13 cellular contexts compared by ENCODE assay signal in the genomic region with DNA sequence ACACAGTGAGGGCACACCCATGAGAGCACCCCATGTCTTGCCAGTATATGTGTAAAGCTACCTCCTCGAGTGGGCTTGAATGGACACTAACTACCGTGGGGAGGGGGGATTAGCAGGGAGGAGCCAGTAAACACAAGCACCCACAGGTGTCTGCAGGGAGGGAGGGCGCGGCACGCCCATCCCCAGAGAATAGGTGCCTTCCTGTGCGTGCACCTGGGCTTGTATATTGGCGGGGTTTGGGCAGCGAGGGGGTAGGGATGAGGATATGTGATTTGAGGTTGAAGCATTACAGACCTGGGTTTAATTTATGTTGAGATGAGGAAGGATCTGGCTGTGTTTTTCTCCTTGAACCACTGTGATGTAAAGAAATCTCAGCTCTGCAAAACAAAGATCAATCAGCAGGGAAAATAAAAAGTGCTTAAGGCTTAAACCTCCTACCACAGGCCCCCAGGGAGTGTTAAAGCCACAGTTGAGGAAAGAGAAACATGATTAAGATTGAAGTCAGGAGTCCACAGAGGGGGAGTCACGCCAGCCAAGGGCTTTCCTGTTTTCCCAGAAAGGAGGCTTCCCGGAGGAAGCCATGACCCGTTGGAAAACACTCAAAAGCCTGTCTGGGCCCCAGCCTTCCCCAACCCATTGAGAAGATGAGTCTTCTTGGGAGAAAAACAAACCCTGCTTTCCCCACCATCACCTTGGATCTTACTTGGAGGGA.
A peak's percentile ranks its signal among the peaks of the same experiment; 100 is the strongest.
DNase-seq lines count a peak whose midpoint lies in the region; FAIRE-seq and TF ChIP-seq lines count a peak whose summit lies in the region.
"Had no signal": no experiment of that assay in that cellular context is flagged by ENCODE, and none has a peak within 500 bp of the region (broad histone marks: within the 10 kb centered on the region; RNA-seq: fewer than 3 reads in every experiment).

No MANE protein-coding gene starts in this region.

- H3K4me3 ChIP-seq in AG04449 (ENCODE audit: low read depth, low read length), result no peak overlapping the region
- H3K4me3 ChIP-seq in astrocyte (ENCODE audit: insufficient read depth, low read depth, low read length), result no peak overlapping the region
- H3K4me3 ChIP-seq in kidney (ENCODE audit: low read length in 2 of 2), result no peak overlapping the region
- H3K4me3 ChIP-seq in thyroid gland (replicated peaks in 1 of 3), result no peak overlapping the region
- H3K4me3 ChIP-seq: ascending aorta, K562, sigmoid colon, upper lobe of right lung had no signal

- FAIRE-seq in GM12891 (lab: Jason Lieb, UNC) (peak; percentile 40), astrocyte (lab: Jason Lieb, UNC) (no peak), kidney (lab: Jason Lieb, UNC) (no peak)
- FAIRE-seq: K562 had no signal

- peaks cover 19% of the 10 kb centered on the region for H3K4me1 ChIP-seq in astrocyte (ENCODE audit: insufficient read depth, low read length)
- no peaks in the 10 kb centered on the region for H3K4me1 ChIP-seq in kidney (ENCODE audit: control insufficient read depth in 1 of 2, insufficient read depth in 1 of 2, low read depth in 1 of 2, low read length in 2 of 2)
- H3K4me1 ChIP-seq in thyroid gland, result no peaks in the 10 kb centered on the region
- H3K4me1 ChIP-seq: ascending aorta, sigmoid colon, upper lobe of right lung had no signal

- DNase-seq in AG04449 (ENCODE audit: low read depth, low spot score), result peak; percentile 53
- DNase-seq in GM12891 (ENCODE audit: insufficient read length, low spot score), result no peak
- peak; percentile 72 for DNase-seq in astrocyte (ENCODE audit: low read depth)
- peak; percentile 4 for DNase-seq in glomerular endothelial cell (ENCODE audit: extremely low read depth, low read depth, low spot score)
- no peak for DNase-seq in NCI-H2081 treated with DMSO at 0.1 percent for 48 hours (lab: John Stamatoyannopoulos, UW)
- DNase-seq in NOMO-1 treated with DMSO at 0.1 percent for 48 hours (lab: John Stamatoyannopoulos, UW; ENCODE audit: unreplicated experiment), result no peak
- DNase-seq in kidney, result no peak
- no peak for DNase-seq in thyroid gland
- DNase-seq: HFFc6, sigmoid colon, upper lobe of right lung had no signal

- 20 to 28% methylated on average over 11 of the region's 11 CpGs for WGBS in thyroid gland, 2 donors

- H3K9ac ChIP-seq in astrocyte (ENCODE audit: low read length) (peak overlapping the region; percentile 23), kidney (ENCODE audit: low read length in 2 of 2) (no peak overlapping the region)

- CTCF ChIA-PET in AG04449 (lab: Yijun Ruan, JAX), result interaction anchor here (1.9 to 2.2 kb wide), 2 partner anchors 25 to 29 kb away, joined by 6 to 7 read pairs; no protein-coding TSS in a partner anchor

- peak overlapping the region; percentile 26 for H2AFZ ChIP-seq in astrocyte (ENCODE audit: low read depth, low read length)

- H3K36me3 ChIP-seq in astrocyte (ENCODE audit: insufficient read depth, low read length) (no peaks in the 10 kb centered on the region), kidney (ENCODE audit: control insufficient read depth in 1 of 2, insufficient read depth in 2 of 2, low read length in 2 of 2) (no peaks in the 10 kb centered on the region), thyroid gland (no peaks in the 10 kb centered on the region)
- H3K36me3 ChIP-seq: ascending aorta, sigmoid colon, upper lobe of right lung had no signal

- peaks cover 10% of the 10 kb centered on the region for H3K4me1 Mint-ChIP-seq in astrocyte (ENCODE audit: low read depth, unreplicated experiment)

- no peak overlapping the region for H3K4me3 Mint-ChIP-seq in astrocyte (ENCODE audit: unreplicated experiment)
- H3K4me3 Mint-ChIP-seq: HFFc6 had no signal

- peak overlapping the region; percentile 40 for H3K4me2 ChIP-seq in astrocyte (ENCODE audit: low read length)

- POLR2A ChIA-PET in AG04449 (lab: Yijun Ruan, JAX), result no interaction called here

- TF ChIP-seq CTCF in AG04449 (IDR thresholded peaks at IDR 0.05; ENCODE audit: insufficient read depth, low read length, missing control alignments) (no peak), astrocyte (IDR thresholded peaks at IDR 0.05; ENCODE audit: insufficient read depth, low read depth, low read length) (no peak), kidney (IDR thresholded peaks at IDR 0.05; ENCODE audit: borderline replicate concordance, extremely low read depth, insufficient read depth) (no peak), thyroid gland (IDR thresholded peaks at IDR 0.05) (no peak)

- no peaks in the 10 kb centered on the region for H3K9me3 Mint-ChIP-seq in astrocyte (ENCODE audit: unreplicated experiment)
- H3K9me3 Mint-ChIP-seq: HFFc6 had no signal

- peaks cover 46% of the 10 kb centered on the region for H3K27me3 Mint-ChIP-seq in astrocyte (ENCODE audit: low read depth, unreplicated experiment)

- no peaks in the 10 kb centered on the region for H3K79me2 ChIP-seq in astrocyte (ENCODE audit: insufficient read depth, low read length)

- no peaks in the 10 kb centered on the region for H3K36me3 Mint-ChIP-seq in astrocyte (ENCODE audit: low read depth, unreplicated experiment)

- H4K20me1 ChIP-seq in astrocyte (ENCODE audit: insufficient read depth, low read length), result no peaks in the 10 kb centered on the region

- H3K27ac Mint-ChIP-seq in astrocyte (ENCODE audit: unreplicated experiment), result no peak overlapping the region
- H3K27ac Mint-ChIP-seq: HFFc6 had no signal

- TF ChIP-seq POLR2A in GM12891 (IDR thresholded peaks at IDR 0.05; ENCODE audit: low read depth, low read length) (no peak), thyroid gland (IDR thresholded peaks at IDR 0.05) (no peak)

- intact Hi-C loops in kidney (cut with DNase I) (no loop called here), thyroid gland (cut with DNase I) (no loop called here)

- peaks cover 2% of the 10 kb centered on the region for H3K27me3 ChIP-seq in astrocyte (ENCODE audit: insufficient read depth, low read length)
- H3K27me3 ChIP-seq in thyroid gland, result no peaks in the 10 kb centered on the region
- H3K27me3 ChIP-seq: ascending aorta had no signal

- H3K9me3 ChIP-seq in astrocyte (ENCODE audit: insufficient read depth, low read depth, low read length) (no peaks in the 10 kb centered on the region), kidney (ENCODE audit: control insufficient read depth in 1 of 2, low read length in 2 of 2) (no peaks in the 10 kb centered on the region), thyroid gland (no peaks in the 10 kb centered on the region)
- H3K9me3 ChIP-seq: ascending aorta, sigmoid colon, upper lobe of right lung had no signal

- H3K27ac ChIP-seq in astrocyte (ENCODE audit: low read depth, low read length) (no peak overlapping the region), kidney (ENCODE audit: low read depth in 2 of 2, low read length in 2 of 2) (no peak overlapping the region), thyroid gland (no peak overlapping the region)
- H3K27ac ChIP-seq: ascending aorta, sigmoid colon, upper lobe of right lung had no signal

TF ChIP-seq in GM12891, 5 proteins besides CTCF, POLR2A, EP300 and RAD21:
- no peak for TF ChIP-seq POU2F2 (IDR thresholded peaks at IDR 0.05; ENCODE audit: low read depth, low read length)
- TF ChIP-seq TAF1 (IDR thresholded peaks at IDR 0.05; ENCODE audit: low read depth, low read length), result no peak
- TF ChIP-seq POLR2AphosphoS5 (IDR thresholded peaks at IDR 0.05; ENCODE audit: low read depth, low read length), result no peak
- no peak for TF ChIP-seq PAX5 (IDR thresholded peaks at IDR 0.05; ENCODE audit: insufficient read depth, low read length, severe bottlenecking)
- no peak for TF ChIP-seq SPI1 (IDR thresholded peaks at IDR 0.05; ENCODE audit: low read depth, low read length)

Comparison
In these comparisons a context has a peak if more than half of its experiments do, and no peak if none do; other contexts are left out.
1. DNase-seq: peak in AG04449 (single experiment), astrocyte (single experiment) and glomerular endothelial cell (single experiment); none in GM12891 (single experiment), NCI-H2081 treated with DMSO at 0.1 percent for 48 hours (single experiment), NOMO-1 treated with DMSO at 0.1 percent for 48 hours (single experiment), kidney (single experiment) and thyroid gland (0 of 2).